ENCODE assay signal across 1 cellular context in genomic region chr5:138464018-138464387, GRCh38.
TF ChIP-seq lines count a peak whose summit lies in the region.

No MANE protein-coding gene starts in this region.

TF ChIP-seq in H1, 55 proteins besides CTCF, POLR2A, EP300 and RAD21 (continued from another document):
- peak; percentile 66 for TF ChIP-seq CREB1 (IDR thresholded peaks at IDR 0.05)
- TF ChIP-seq PHF8 (conservative IDR thresholded peaks at IDR 0.05; ENCODE audit: low read depth, low read length): 0 out of 2 replicates have a peak, but pooled peaks have one; percentile 47
- peak; percentile 42 for TF ChIP-seq TAF1 (IDR thresholded peaks at IDR 0.05; ENCODE audit: low read depth, low read length)
- TF ChIP-seq ZNF274 (IDR thresholded peaks at IDR 0.05; ENCODE audit: borderline replicate concordance, extremely low read depth, low read length): no peak
- TF ChIP-seq SRF (IDR thresholded peaks at IDR 0.05; ENCODE audit: low read depth, low read length): 0 out of 2 replicates have a peak, but pooled peaks have one; percentile 5
- no peak for TF ChIP-seq ATF3 (IDR thresholded peaks at IDR 0.05; ENCODE audit: insufficient read depth, low read depth, low read length)
- TF ChIP-seq YY1 (IDR thresholded peaks at IDR 0.05; ENCODE audit: low read depth, low read length): no peak
- TF ChIP-seq SIX5 (IDR thresholded peaks at IDR 0.05; ENCODE audit: low read depth, low read length): no peak
- TF ChIP-seq MAX (IDR thresholded peaks at IDR 0.05): peak; percentile 80
- peak; percentile 33; the same call in 1 of the 2 replicates for TF ChIP-seq GABPA (IDR thresholded peaks at IDR 0.05; ENCODE audit: borderline replicate concordance, insufficient read depth, low read length)
- peak; percentile 40 for TF ChIP-seq CTBP2 (IDR thresholded peaks at IDR 0.05; ENCODE audit: borderline replicate concordance, insufficient read depth, insufficient read length, low read length)
TF ChIP-seq in H1: peak in this region for 14.
